Comparison of ENCODE assay signal across 18 cellular contexts in the genomic region with DNA sequence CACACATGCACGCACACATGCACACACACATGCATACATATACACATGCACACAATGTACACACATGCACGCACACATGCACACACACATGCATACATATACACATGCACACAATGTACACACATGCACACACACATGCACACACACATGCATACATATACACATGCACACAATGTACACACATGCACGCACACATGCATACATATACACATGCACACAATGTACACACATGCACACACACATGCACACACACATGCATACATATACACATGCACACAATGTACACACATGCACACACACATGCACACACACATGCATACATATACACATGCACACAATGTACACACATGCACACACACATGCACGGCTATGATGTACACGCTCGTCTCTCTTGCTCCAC. TPM values are rescaled to one million over a fixed set of nuclear protein-coding genes. Genes with fewer than 3 reads are reported as not detected.
"Had no signal": no experiment of that assay in that cellular context is flagged by ENCODE, and none has a peak within 500 bp of the region (broad histone marks: within the 10 kb centered on the region; RNA-seq: fewer than 3 reads in every experiment).

No MANE protein-coding gene starts in this region.

RNA-seq across cellular contexts. Expression of a gene that starts 27.8 kb away (rescaled TPM):
- total RNA-seq: colonic mucosa, dermis microvascular lymphatic vessel endothelial cell, endodermal cell, esophagus mucosa, esophagus squamous epithelium, gastrocnemius medialis, glomerular endothelial cell, kidney epithelial cell, left cardiac atrium, left lung, left ventricle myocardium superior, lower leg skin, lower lobe of right lung, lung microvascular endothelial cell, mononuclear cell, mucosa of gallbladder had no signal
- polyA plus RNA-seq: heart right ventricle, keratinocyte had no signal
